In the genomic region with DNA sequence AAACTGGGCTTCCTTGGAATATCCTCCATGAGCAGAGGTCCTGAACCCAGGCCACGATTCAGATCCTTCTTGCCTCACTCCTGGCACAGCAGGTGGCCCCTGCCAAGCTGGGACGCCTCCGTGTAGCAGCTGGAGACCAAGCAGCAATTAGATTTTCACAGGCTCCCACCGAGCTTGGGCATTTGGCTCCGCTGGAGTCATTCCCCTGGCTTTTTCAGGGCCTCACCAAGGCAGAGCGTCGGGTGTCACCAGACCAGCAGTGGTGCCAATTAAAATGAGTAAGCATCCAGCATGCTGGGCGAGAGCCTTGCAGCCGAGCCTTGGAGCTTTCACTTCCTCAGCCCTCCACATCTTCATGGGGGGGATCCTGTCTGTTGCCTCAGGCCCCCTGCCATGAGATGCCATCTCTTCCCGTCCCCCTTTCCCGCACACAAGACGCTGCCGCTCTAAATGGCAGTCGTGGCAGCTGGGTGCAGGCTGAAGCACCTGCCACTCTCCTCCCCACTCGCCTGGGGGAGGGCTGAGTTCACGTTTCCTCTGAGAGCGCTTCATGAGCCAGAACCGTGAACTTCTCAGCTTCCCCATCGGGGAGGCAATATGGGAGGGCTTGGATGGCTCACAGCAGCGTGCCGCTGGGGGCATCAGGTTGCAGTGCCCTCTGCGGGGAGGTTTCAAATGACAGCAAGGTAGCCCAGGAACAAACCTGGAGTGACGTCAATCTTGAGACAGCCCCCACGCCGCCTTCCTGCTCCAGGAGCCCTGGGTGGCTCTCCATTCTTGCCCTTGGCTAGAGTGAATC, we compare ENCODE assay signal across 8 cellular contexts. TPM values are rescaled to one million over a fixed set of nuclear protein-coding genes. Genes with fewer than 3 reads are reported as not detected.
DNase-seq lines count a peak whose midpoint lies in the region; ATAC-seq and TF ChIP-seq lines count a peak whose summit lies in the region.

No MANE protein-coding gene starts in this region.

- WGBS in lung, 2 donors = 37 to 65% methylated on average over 25 of the region's 25 CpGs

- peak overlapping the region; percentile 67 for H3K27ac Mint-ChIP-seq in T-helper 17 cell

- H3K4me2 ChIP-seq in Karpas-422 (ENCODE audit: low read depth, low read length, poor library complexity, severe bottlenecking) = peak overlapping the region; percentile 78

- peaks cover 22% of the 10 kb centered on the region for H3K4me1 Mint-ChIP-seq in T-helper 17 cell

- peak overlapping the region; percentile 89 for H3K4me3 Mint-ChIP-seq in T-helper 17 cell

- peaks cover 7% of the 10 kb centered on the region for H3K36me3 Mint-ChIP-seq in T-helper 17 cell (ENCODE audit: low read depth)

- H4K20me1 ChIP-seq in Karpas-422 (ENCODE audit: insufficient read depth, low read depth, low read length) = no peaks in the 10 kb centered on the region

- DNase-seq in COR-L47 (lab: John Stamatoyannopoulos, UW) (peak; percentile 93), Karpas-422 (peak; percentile 97), T-helper 17 cell (peak; percentile 19 to 45 (median 44)), ascending aorta (ENCODE audit: low spot score in 2 of 2) (peak in 1 of 2 donors; percentile 89), lung (ENCODE audit: low spot score) (no peak), amniotic stem cell (lab: John Stamatoyannopoulos, UW) (no peak)
- peak; percentile 30 to 38 for DNase-seq in stimulated activated CD8-positive, alpha-beta memory T cell treated with anti-CD3 and anti-CD28 coated beads, Interleukin-2, amount 100 ng/mL, for 48 hours (ENCODE audit: low read depth in 2 of 2)

- no peaks in the 10 kb centered on the region for H3K9me2 ChIP-seq in Karpas-422 (replicated peaks; ENCODE audit: insufficient read depth, low read length)

- TF ChIP-seq CTCF in ascending aorta (IDR thresholded peaks at IDR 0.05) (peak in 2 of 3 experiments; percentile 16 to 27), lung (IDR thresholded peaks at IDR 0.05; ENCODE audit: control extremely low read depth, extremely low read depth) (no peak)

- no peaks in the 10 kb centered on the region for H3K27me3 ChIP-seq in Karpas-422 (ENCODE audit: low read length)
- H3K27me3 ChIP-seq in ascending aorta = no peaks in the 10 kb centered on the region
- H3K27me3 ChIP-seq in lung (ENCODE audit: control insufficient read depth, insufficient read depth) = no peaks in the 10 kb centered on the region

- H3K9me3 ChIP-seq in Karpas-422 (ENCODE audit: low read length) (no peaks in the 10 kb centered on the region), T-helper 17 cell (ENCODE audit: control insufficient read depth, low read length, poor library complexity, severe bottlenecking) (no peaks in the 10 kb centered on the region), ascending aorta (no peaks in the 10 kb centered on the region), lung (ENCODE audit: control insufficient read depth in 2 of 2, insufficient read depth in 1 of 2, low read length in 1 of 2) (no peaks in the 10 kb centered on the region)

- peak overlapping the region; percentile 65 for H3K9ac ChIP-seq in Karpas-422 (ENCODE audit: low read length)

- peaks cover 36% of the 10 kb centered on the region for H3K36me3 ChIP-seq in Karpas-422 (ENCODE audit: insufficient read depth, low read length)
- H3K36me3 ChIP-seq in ascending aorta = peaks cover 20 to 32% of the 10 kb centered on the region in 2 donors
- H3K36me3 ChIP-seq in lung (ENCODE audit: control insufficient read depth in 2 of 2, insufficient read depth in 2 of 2, low read length in 2 of 2) = peaks cover 0 to 26% of the 10 kb centered on the region in 2 donors

- peak overlapping the region; percentile 90 for H3K27ac ChIP-seq in Karpas-422 (ENCODE audit: low read length)
- H3K27ac ChIP-seq in ascending aorta = peak overlapping the region; percentile 94 to 95
- peak overlapping the region; percentile 40 to 92 for H3K27ac ChIP-seq in lung (ENCODE audit: low read depth in 1 of 2, low read length in 1 of 2)

- peak overlapping the region; percentile 47; the same call in 1 of the 2 replicates for H2AFZ ChIP-seq in Karpas-422 (ENCODE audit: low read length)

- no peaks in the 10 kb centered on the region for H3K27me3 Mint-ChIP-seq in T-helper 17 cell

- H3K4me1 ChIP-seq in Karpas-422 (ENCODE audit: low read length) (peaks cover 59% of the 10 kb centered on the region), ascending aorta (peaks cover 37 to 79% of the 10 kb centered on the region in 2 donors), lung (ENCODE audit: control insufficient read depth in 2 of 2, insufficient read depth in 2 of 2, low read length in 2 of 2) (peaks cover 4 to 31% of the 10 kb centered on the region in 2 donors)

- H3K4me3 ChIP-seq in Karpas-422 (ENCODE audit: low read length) = peak overlapping the region; percentile 55
- peak overlapping the region; percentile 23 to 55 for H3K4me3 ChIP-seq in ascending aorta
- H3K4me3 ChIP-seq in lung = no peak overlapping the region

- intact Hi-C loops in ascending aorta (cut with DNase I) = no loop called here

- H3K79me2 ChIP-seq in Karpas-422 (ENCODE audit: low read length) = peaks cover 24% of the 10 kb centered on the region

- ATAC-seq in GM21423 (IDR thresholded peaks at IDR 0.05; ENCODE audit: unreplicated experiment) (peak; percentile 62), T-helper 17 cell (peak; percentile 92), lung (ENCODE audit: insufficient read depth, low FRiP score) (no peak)

RNA-seq across cellular contexts. Expression of gene TPCN1, which starts 11.7 kb away (rescaled TPM):
- 43.9 and 46.4 TPM in 2 replicates for total RNA-seq in Karpas-422 (2014; rRNA removed; shearing (Covaris generic); ENCODE audit: low replicate concordance)
- 10 to 100 TPM; 39.9 to 59.0 TPM for total RNA-seq in T-helper 17 cell
- 56.3 TPM for total RNA-seq in ascending aorta
- 10 to 100 TPM; 32.0 to 61.7 TPM for total RNA-seq in lung
- polyA plus RNA-seq in lung = 10 to 100 TPM; 20.8 to 29.4 TPM

RNA-seq across cellular contexts. Expression of gene RITA1, which starts 47.5 kb away (rescaled TPM):
- 34.3 and 47.3 TPM in 2 replicates for total RNA-seq in Karpas-422 (2014; rRNA removed; shearing (Covaris generic); ENCODE audit: low replicate concordance)
- total RNA-seq in T-helper 17 cell = 1 to 10 TPM; 5.1 to 8.6 TPM
- 48.4 TPM for total RNA-seq in ascending aorta
- 10 to 100 TPM in 1 of 2 donors, 1 to 10 TPM in 1; 9.1 to 19.7 TPM for total RNA-seq in lung
- 10 to 100 TPM; 12.3 to 16.2 TPM for polyA plus RNA-seq in lung

RNA-seq across cellular contexts. Expression of gene DDX54, which starts 47.7 kb away (rescaled TPM):
- total RNA-seq in Karpas-422 (2014; rRNA removed; shearing (Covaris generic); ENCODE audit: low replicate concordance) = 28.2 and 81.5 TPM in 2 replicates
- 10 to 100 TPM; 75.9 to 92.5 TPM for total RNA-seq in T-helper 17 cell
- total RNA-seq in ascending aorta = 97.0 TPM
- total RNA-seq in lung = 10 to 100 TPM; 17.9 to 75.3 TPM
- polyA plus RNA-seq in lung = 10 to 100 TPM; 43.6 to 60.2 TPM

Comparison
In these comparisons a context has a peak if more than half of its experiments do, and no peak if none do; other contexts are left out.
1. DNase-seq: peak in COR-L47 (single experiment), Karpas-422 (single experiment), T-helper 17 cell (3 of 3) and stimulated activated CD8-positive, alpha-beta memory T cell treated with anti-CD3 and anti-CD28 coated beads, Interleukin-2, amount 100 ng/mL, for 48 hours (2 of 2); none in lung (single experiment) and amniotic stem cell (single experiment).
2. Peak in every context shown above with its lines, with median percentiles within 50 percentile points of each other: H3K27ac ChIP-seq.